ENCODE assay signal across 11 cellular contexts in the genomic region with DNA sequence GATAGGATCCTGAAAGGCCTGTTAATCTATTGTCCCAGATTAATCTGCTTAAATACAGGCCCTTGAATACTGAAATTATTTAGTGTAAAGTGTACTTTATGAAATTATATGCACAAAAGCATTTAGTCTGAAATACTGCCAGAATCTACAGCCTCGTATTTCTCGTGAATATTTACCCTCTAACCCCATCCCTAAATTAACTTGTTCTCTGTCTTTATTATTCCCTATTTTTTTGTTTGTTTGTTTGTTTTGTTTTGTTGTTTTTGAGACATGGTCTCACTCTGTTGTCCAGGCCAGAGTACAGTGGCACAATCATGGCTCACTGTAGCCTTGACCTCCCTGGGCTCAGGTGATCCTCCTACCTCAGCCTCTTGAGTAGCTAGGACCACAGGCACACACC. TPM values are rescaled to one million over a fixed set of nuclear protein-coding genes. Genes with fewer than 3 reads are reported as not detected.
"Had no signal": no experiment of that assay in that cellular context is flagged by ENCODE, and none has a peak within 500 bp of the region (broad histone marks: within the 10 kb centered on the region; RNA-seq: fewer than 3 reads in every experiment).

No MANE protein-coding gene starts in this region.

- H3K4me2 ChIP-seq: GM23338 had no signal

- H3K27ac ChIP-seq: GM23248 had no signal

- H3K36me3 ChIP-seq: HAP-1 had no signal

- H3K9me3 ChIP-seq: HAP-1 had no signal

- H3K9ac ChIP-seq: GM23248 had no signal

- FAIRE-seq: H1, H54 had no signal

- H3K9me3 Mint-ChIP-seq: GM23338, H9, HFFc6 had no signal

- ATAC-seq: GM23338, HCT116 had no signal

- H2AFZ ChIP-seq: GM23248, GM23338 had no signal

- DNase-seq: GM23248, GOT3, H7, H9, HCEC 1CT, HFFc6 had no signal

- H3K4me3 Mint-ChIP-seq: GM23338, H9, HFFc6 had no signal

- H3K27ac Mint-ChIP-seq: GM23338, H9, HFFc6 had no signal

- H3K4me3 ChIP-seq: GM23248, GM23338, HAP-1 had no signal

RNA-seq across cellular contexts. Expression of gene CPED1, which starts 2.7 kb away (rescaled TPM):
- total RNA-seq: H7 had no signal
